ENCODE assay signal across 8 cellular contexts in the genomic region with DNA sequence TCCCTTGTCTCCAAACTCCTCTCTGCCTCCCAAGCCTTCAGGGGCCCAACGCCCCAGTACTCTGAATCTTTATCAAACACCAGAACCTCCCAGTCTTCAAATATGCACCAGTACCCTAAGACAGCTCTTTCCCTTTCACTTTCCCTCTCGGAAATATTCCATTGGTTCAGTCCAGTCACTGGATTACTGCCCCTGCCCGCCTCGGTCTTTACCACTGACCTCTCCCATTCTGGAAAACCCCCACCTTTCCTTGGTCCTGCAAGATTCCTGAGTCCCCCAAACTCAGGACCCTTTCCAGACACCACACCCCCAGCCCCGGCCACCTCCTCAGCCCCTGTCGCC. TPM values are rescaled to one million over a fixed set of nuclear protein-coding genes. Genes with fewer than 3 reads are reported as not detected.
DNase-seq lines count a peak whose midpoint lies in the region; ATAC-seq and TF ChIP-seq lines count a peak whose summit lies in the region.

No MANE protein-coding gene starts in this region.

- no peak overlapping the region for H2BK5ac ChIP-seq in mesendoderm (ENCODE audit: low read length)

- peak overlapping the region; percentile 94 for H2AFZ ChIP-seq in DND-41 (ENCODE audit: low read depth, low read length)
- peak overlapping the region; percentile 40; the same call in 1 of the 2 replicates for H2AFZ ChIP-seq in OCI-LY7 (ENCODE audit: low read length)

- H3K9ac ChIP-seq in DND-41 (ENCODE audit: low read depth, low read length), result peak overlapping the region; percentile 76
- H3K9ac ChIP-seq in mesendoderm (ENCODE audit: low read length), result peak overlapping the region; percentile 77

- H3K27ac ChIP-seq in DND-41 (ENCODE audit: low read length) (peak overlapping the region; percentile 80), OCI-LY7 (ENCODE audit: low read depth, low read length, poor library complexity, severe bottlenecking) (no peak overlapping the region), mesendoderm (ENCODE audit: low read depth, low read length) (no peak overlapping the region), aorta (ENCODE audit: low read depth in 1 of 2, low read length in 2 of 2) (peak overlapping the region; percentile 76 to 86)

- no peaks in the 10 kb centered on the region for H4K20me1 ChIP-seq in DND-41 (ENCODE audit: insufficient read depth, low read length)
- 0 out of 2 replicates have a peak, but pooled peaks cover 4% of the 10 kb centered on the region for H4K20me1 ChIP-seq in OCI-LY7 (ENCODE audit: insufficient read depth, low read length)

- H2AK5ac ChIP-seq in mesendoderm (ENCODE audit: low read length), result no peak overlapping the region

- H4K8ac ChIP-seq in mesendoderm (ENCODE audit: low read depth, low read length), result peak overlapping the region; percentile 69

- no peak for ATAC-seq in DND-41 (ENCODE audit: insufficient read depth, low read depth)
- ATAC-seq in aorta (ENCODE audit: low FRiP score), result peak; percentile 48
- ATAC-seq in GM21717 (IDR thresholded peaks at IDR 0.05; ENCODE audit: unreplicated experiment), result no peak

- no peak for TF ChIP-seq CTCF in DND-41 (IDR thresholded peaks at IDR 0.05; ENCODE audit: borderline replicate concordance, extremely low read depth, low read length, poor library complexity, severe bottlenecking)
- no peak for TF ChIP-seq CTCF in OCI-LY7 (conservative IDR thresholded peaks at IDR 0.05; ENCODE audit: low read length)

- H3K4me2 ChIP-seq in DND-41 (ENCODE audit: insufficient read depth, low read length) (peak overlapping the region; percentile 86), OCI-LY7 (ENCODE audit: low read length) (peak overlapping the region; percentile 95), mesendoderm (ENCODE audit: low read length) (peak overlapping the region; percentile 78)

- H3K4me3 ChIP-seq in DND-41 (ENCODE audit: low read depth in 1 of 2, low read length in 2 of 2) (peak overlapping the region; percentile 70 to 72; a peak in 3 of 4 replicates), OCI-LY7 (ENCODE audit: low read depth, low read length, poor library complexity, severe bottlenecking) (peak overlapping the region; percentile 86), mesendoderm (ENCODE audit: low read length) (peak overlapping the region; percentile 86), aorta (ENCODE audit: low read length in 2 of 2) (peak overlapping the region; percentile 50)

- CTCF ChIA-PET in OCI-LY7 (lab: Charles Lee; ENCODE audit: unreplicated experiment), result no interaction called here

- no TSS peak for BruUV-seq in OCI-LY7 (replicated peaks; lab: Mats Ljungman, UMichigan)

- H2BK120ac ChIP-seq in mesendoderm (ENCODE audit: low read depth, low read length), result no peak overlapping the region

- no peaks in the 10 kb centered on the region for H3K27me3 ChIP-seq in DND-41 (ENCODE audit: insufficient read depth, low read length, poor library complexity)
- no peaks in the 10 kb centered on the region for H3K27me3 ChIP-seq in mesendoderm (ENCODE audit: insufficient read depth, low read length, poor library complexity)
- no peaks in the 10 kb centered on the region for H3K27me3 ChIP-seq in aorta (ENCODE audit: control insufficient read depth in 1 of 2, insufficient read depth in 2 of 2, low read length in 1 of 2)

- POLR2A ChIA-PET in OCI-LY7 (lab: Charles Lee), result interaction anchor here (1.2 to 1.4 kb wide), 2 partner anchors 18 to 29 kb away, joined by 4 read pairs; no protein-coding TSS in a partner anchor

- peaks cover 65% of the 10 kb centered on the region for H3K79me2 ChIP-seq in DND-41 (ENCODE audit: insufficient read depth, low read length)
- peaks cover 43% of the 10 kb centered on the region; the same call in 1 of the 2 replicates for H3K79me2 ChIP-seq in OCI-LY7 (ENCODE audit: insufficient read depth, low read depth, low read length)
- peaks cover 9% of the 10 kb centered on the region for H3K79me2 ChIP-seq in mesendoderm (ENCODE audit: control insufficient read depth, insufficient read depth, low read length)

- peak overlapping the region; percentile 84 for H3K56ac ChIP-seq in mesendoderm (ENCODE audit: low read length)

- no peak overlapping the region for H2BK15ac ChIP-seq in mesendoderm (replicated peaks; ENCODE audit: low read depth)

- peaks cover 11% of the 10 kb centered on the region for H3K79me1 ChIP-seq in mesendoderm (ENCODE audit: low read length)

- H3K36me3 ChIP-seq in DND-41 (ENCODE audit: insufficient read depth, low read length) (peaks cover 10% of the 10 kb centered on the region), OCI-LY7 (ENCODE audit: insufficient read depth, low read length) (peaks cover 29% of the 10 kb centered on the region), mesendoderm (ENCODE audit: control insufficient read depth, insufficient read depth, low read length) (no peaks in the 10 kb centered on the region), aorta (ENCODE audit: control insufficient read depth in 1 of 2, insufficient read depth in 2 of 2, low read length in 1 of 2) (peaks cover 0 to 3% of the 10 kb centered on the region in 2 donors)

- H3K18ac ChIP-seq in mesendoderm (ENCODE audit: low read length), result no peak overlapping the region

- H3K9me2 ChIP-seq in OCI-LY7 (ENCODE audit: insufficient read depth, low read length), result no peaks in the 10 kb centered on the region

- intact Hi-C loops in OCI-LY7 (cut with micrococcal nuclease; ENCODE audit: unreplicated experiment) (no loop called here), aorta (cut with DNase I) (loop anchor here (1.0 kb wide), 2 partner anchors 14 to 37 kb away; a partner anchor contains a TSS)

- no peak overlapping the region for H3K4ac ChIP-seq in mesendoderm (ENCODE audit: low read depth, low read length)

- no CpG with 5 or more reads among the region's 6 CpGs for WGBS in mesendoderm (ENCODE audit: extremely low coverage, insufficient coverage, low lambda C conversion rate)
- WGBS in aorta, 2 donors, result 0 to 3% methylated on average over 6 of the region's 6 CpGs

- no peak overlapping the region for H3K23ac ChIP-seq in mesendoderm (ENCODE audit: low read length)

- DNase-seq in DND-41 (no peak), OCI-LY7 (ENCODE audit: low spot score) (no peak), dermis blood vessel endothelial cell (peak; percentile 56), mesendoderm (peak; percentile 24), aorta (no peak), NK-92 (lab: John Stamatoyannopoulos, UW; ENCODE audit: unreplicated experiment) (no peak)
- DNase-seq in activated CD8-positive, alpha-beta memory T cell treated with anti-CD3 and anti-CD28 coated beads for 24 hours, result no peak

- no peak overlapping the region for H4K5ac ChIP-seq in mesendoderm (ENCODE audit: low read length)

- no peaks in the 10 kb centered on the region for H3K9me3 ChIP-seq in DND-41 (ENCODE audit: insufficient read depth, low read length, severe bottlenecking)
- 0 out of 2 replicates have a peak, but pooled peaks cover 4% of the 10 kb centered on the region for H3K9me3 ChIP-seq in OCI-LY7 (ENCODE audit: low read length)
- H3K9me3 ChIP-seq in aorta (ENCODE audit: control insufficient read depth, low read length), result no peaks in the 10 kb centered on the region

- H3K4me1 ChIP-seq in DND-41 (ENCODE audit: insufficient read depth, low read length) (peaks cover 38% of the 10 kb centered on the region), OCI-LY7 (ENCODE audit: insufficient read depth, low read length, poor library complexity, severe bottlenecking) (peaks cover 31% of the 10 kb centered on the region), mesendoderm (ENCODE audit: control insufficient read depth, low read depth, low read length) (no peaks in the 10 kb centered on the region), aorta (ENCODE audit: control insufficient read depth in 1 of 2, insufficient read depth in 2 of 2, low read length in 2 of 2) (peaks cover 0 to 4% of the 10 kb centered on the region in 2 donors)

RNA-seq across cellular contexts. Expression of a gene that starts 0.7 kb away (rescaled TPM):
- 32.5 and 46.4 TPM in 2 replicates for total RNA-seq in OCI-LY7 (2014; rRNA removed; shearing (Covaris generic))
- total RNA-seq in OCI-LY7 (2022), result 32.2 and 39.2 TPM in 2 replicates
- 26.4 and 30.7 TPM in 2 replicates for total RNA-seq in dermis blood vessel endothelial cell
- polyA plus RNA-seq in mesendoderm (2013, experiment 1 of 2), result 49.6 TPM
- 50.1 TPM for polyA plus RNA-seq in mesendoderm (2013, experiment 2 of 2)
- 10 to 100 TPM; 32.3 to 34.4 TPM for total RNA-seq in aorta
- 10 to 100 TPM; 18.7 to 30.6 TPM for polyA plus RNA-seq in aorta

RNA-seq across cellular contexts. Expression of a gene that starts 37.1 kb away (rescaled TPM):
- total RNA-seq in OCI-LY7 (2014; rRNA removed; shearing (Covaris generic)), result 143 and 157 TPM in 2 replicates
- total RNA-seq in OCI-LY7 (2022) (247 and 253 TPM in 2 replicates), dermis blood vessel endothelial cell (261 and 425 TPM in 2 replicates), aorta (100 to 1,000 TPM in 1 of 2 donors, 10 to 100 TPM in 1; 92.4 to 100 TPM)
- polyA plus RNA-seq in mesendoderm (2013, experiment 1 of 2), result 244 TPM
- 252 TPM for polyA plus RNA-seq in mesendoderm (2013, experiment 2 of 2)
- polyA plus RNA-seq in aorta, result 100 to 1,000 TPM in 1 of 2 donors, 10 to 100 TPM in 1; 72.2 to 126 TPM

Comparison
In these comparisons a context has a peak if more than half of its experiments do, and no peak if none do; other contexts are left out.
1. DNase-seq: peak in dermis blood vessel endothelial cell (single experiment) and mesendoderm (single experiment); none in DND-41 (single experiment), OCI-LY7 (single experiment), aorta (0 of 2), NK-92 (single experiment) and activated CD8-positive, alpha-beta memory T cell treated with anti-CD3 and anti-CD28 coated beads for 24 hours (single experiment).
2. H3K27ac ChIP-seq: peak in DND-41 (single experiment) and aorta (2 of 2); none in OCI-LY7 (single experiment) and mesendoderm (single experiment).
3. Peak in every context shown above with its lines, with median percentiles within 50 percentile points of each other: H3K4me2 ChIP-seq and H3K4me3 ChIP-seq.